ENCODE assay signal across 8 cellular contexts in the genomic region with DNA sequence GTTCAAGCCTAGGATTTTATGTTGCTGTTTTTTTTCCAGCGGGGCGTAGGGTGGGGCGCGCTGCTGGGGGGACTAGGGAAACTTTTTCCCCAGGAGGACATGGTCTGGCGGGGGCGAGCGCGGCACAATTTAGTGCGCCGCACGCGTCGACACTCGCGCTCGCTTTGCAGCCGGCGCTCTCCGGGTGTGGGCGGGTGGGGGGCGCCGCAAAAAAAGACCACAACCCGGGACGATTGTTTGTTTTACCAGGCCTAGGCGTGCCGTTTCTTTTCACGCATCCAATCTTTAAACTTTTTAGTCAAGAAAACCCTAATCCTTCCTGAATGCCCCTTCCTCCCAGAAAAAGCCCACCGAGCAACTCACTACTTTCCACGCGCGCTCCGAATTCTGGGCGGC. TPM values are rescaled to one million over a fixed set of nuclear protein-coding genes. Genes with fewer than 3 reads are reported as not detected.
DNase-seq lines count a peak whose midpoint lies in the region; ATAC-seq, FAIRE-seq and TF ChIP-seq lines count a peak whose summit lies in the region.

No MANE protein-coding gene starts in this region.

- H3K4me2 ChIP-seq in OCI-LY1 (ENCODE audit: low read length) = peak overlapping the region; percentile 89

- no peaks in the 10 kb centered on the region for H3K9me3 ChIP-seq in CD8-positive, alpha-beta T cell (ENCODE audit: low read length)
- H3K9me3 ChIP-seq in OCI-LY1 (ENCODE audit: low read length) (no peaks in the 10 kb centered on the region), colonic mucosa (no peaks in the 10 kb centered on the region), muscle layer of colon (ENCODE audit: low read length) (no peaks in the 10 kb centered on the region), vagina (no peaks in the 10 kb centered on the region)

- no peak for TF ChIP-seq CTCF in CD8-positive, alpha-beta T cell (IDR thresholded peaks at IDR 0.05)
- TF ChIP-seq CTCF in OCI-LY1 (IDR thresholded peaks at IDR 0.05; ENCODE audit: low read length) = no peak
- no peak for TF ChIP-seq CTCF in colonic mucosa (IDR thresholded peaks at IDR 0.05)
- no peak for TF ChIP-seq CTCF in vagina (IDR thresholded peaks at IDR 0.05)
- TF ChIP-seq CTCF in D721Med (IDR thresholded peaks at IDR 0.05; ENCODE audit: insufficient read depth, missing control alignments) = no peak

- H3K36me3 Mint-ChIP-seq in CD8-positive, alpha-beta T cell = peaks cover 55% of the 10 kb centered on the region

- no peak for FAIRE-seq in D721Med (lab: Jason Lieb, UNC)

- H3K4me3 Mint-ChIP-seq in CD8-positive, alpha-beta T cell = peak overlapping the region; percentile 92

- POLR2A ChIA-PET in CD8-positive, alpha-beta T cell (lab: Charles Lee) = interaction anchor here (0.8 to 14.8 kb wide), 23 partner anchors 8 to 973 kb away, joined by 3 to 641 read pairs (median 5); a partner anchor contains a TSS

- TF ChIP-seq POLR2A in vagina (IDR thresholded peaks at IDR 0.05) = no peak

- peak overlapping the region; percentile 100 for H3K27ac Mint-ChIP-seq in CD8-positive, alpha-beta T cell

- H3K36me3 ChIP-seq in CD8-positive, alpha-beta T cell (ENCODE audit: insufficient read depth, low read length) = peaks cover 20% of the 10 kb centered on the region
- H3K36me3 ChIP-seq in OCI-LY1 (ENCODE audit: insufficient read depth, low read length) (peaks cover 36% of the 10 kb centered on the region), colonic mucosa (no peaks in the 10 kb centered on the region), muscle layer of colon (ENCODE audit: insufficient read depth, low read length) (peaks cover 37% of the 10 kb centered on the region), vagina (peaks cover 0 to 32% of the 10 kb centered on the region in 2 donors)

- peak overlapping the region; percentile 99 for H3K27ac ChIP-seq in CD8-positive, alpha-beta T cell (ENCODE audit: low read depth, low read length)
- H3K27ac ChIP-seq in OCI-LY1 (ENCODE audit: low read depth, low read length, poor library complexity, severe bottlenecking) = peak overlapping the region; percentile 98
- peak overlapping the region; percentile 100 for H3K27ac ChIP-seq in colonic mucosa
- peak overlapping the region; percentile 100 for H3K27ac ChIP-seq in muscle layer of colon (ENCODE audit: low read depth, low read length)
- H3K27ac ChIP-seq in vagina = peak overlapping the region; percentile 99

- peak overlapping the region; percentile 96 for H3K9ac ChIP-seq in OCI-LY1 (ENCODE audit: low read length)
- H3K9ac ChIP-seq in colonic mucosa (ENCODE audit: low read depth in 2 of 2, low read length in 2 of 2) = peak overlapping the region; percentile 99 to 100
- H3K9ac ChIP-seq in muscle layer of colon (ENCODE audit: low read length) = peak overlapping the region; percentile 100

- H3K9me2 ChIP-seq in OCI-LY1 (ENCODE audit: low read depth, low read length) = no peaks in the 10 kb centered on the region

- H3K79me2 ChIP-seq in OCI-LY1 (ENCODE audit: insufficient read depth, low read length) = peaks cover 29% of the 10 kb centered on the region

- ATAC-seq in CD8-positive, alpha-beta T cell = peak; percentile 2
- ATAC-seq in GM18867 (IDR thresholded peaks at IDR 0.05; ENCODE audit: unreplicated experiment) (no peak), HG02571 (IDR thresholded peaks at IDR 0.05; ENCODE audit: unreplicated experiment) (no peak)

- H3K9me3 Mint-ChIP-seq in CD8-positive, alpha-beta T cell = no peaks in the 10 kb centered on the region

- no peaks in the 10 kb centered on the region for H3K27me3 ChIP-seq in CD8-positive, alpha-beta T cell (ENCODE audit: insufficient read depth, low read length)
- H3K27me3 ChIP-seq in OCI-LY1 (ENCODE audit: insufficient read depth, low read length) (no peaks in the 10 kb centered on the region), colonic mucosa (no peaks in the 10 kb centered on the region), muscle layer of colon (ENCODE audit: control insufficient read depth in 1 of 2, insufficient read depth in 2 of 2, low read length in 2 of 2) (no peaks in the 10 kb centered on the region), vagina (no peaks in the 10 kb centered on the region)

- intact Hi-C loops in CD8-positive, alpha-beta T cell (cut with DNase I, micrococcal nuclease) = loop anchor here (1.0 to 10.0 kb wide), 8 partner anchors 12 to 981 kb away; a partner anchor contains a TSS
- intact Hi-C loops in colonic mucosa (cut with DNase I) = loop anchor here (10.0 kb wide), 1 partner anchor 269 kb away; no protein-coding TSS in a partner anchor
- intact Hi-C loops in vagina (cut with DNase I) = loop anchor here (5.0 kb wide), 4 partner anchors 111 to 851 kb away; no protein-coding TSS in a partner anchor

- peak in 2 of 7 experiments; percentile 40 to 67 for DNase-seq in CD8-positive, alpha-beta T cell
- DNase-seq in colonic mucosa (no peak), vagina (ENCODE audit: extremely low spot score in 2 of 2) (no peak), D721Med (ENCODE audit: insufficient read length, low spot score) (no peak)

- 0 out of 2 replicates have a peak, but pooled peaks cover 4% of the 10 kb centered on the region for H3F3A ChIP-seq in OCI-LY1 (ENCODE audit: insufficient read depth, low read length)

- peaks cover 41% of the 10 kb centered on the region for H3K4me1 Mint-ChIP-seq in CD8-positive, alpha-beta T cell (ENCODE audit: low read depth)

- H3K4me3 ChIP-seq in CD8-positive, alpha-beta T cell (ENCODE audit: low read depth, low read length) = peak overlapping the region; percentile 94
- peak overlapping the region; percentile 84 for H3K4me3 ChIP-seq in OCI-LY1 (ENCODE audit: low read depth, low read length, poor library complexity, severe bottlenecking)
- peak overlapping the region; percentile 74 for H3K4me3 ChIP-seq in colonic mucosa
- peak overlapping the region; percentile 72 to 99 for H3K4me3 ChIP-seq in muscle layer of colon (ENCODE audit: low read depth in 1 of 2, low read length in 2 of 2)
- peak overlapping the region; percentile 84 to 95 for H3K4me3 ChIP-seq in vagina

- no peak overlapping the region for H2AFZ ChIP-seq in OCI-LY1 (ENCODE audit: low read length)

- H3K27me3 Mint-ChIP-seq in CD8-positive, alpha-beta T cell (ENCODE audit: low read depth) = no peaks in the 10 kb centered on the region

- H4K20me1 ChIP-seq in OCI-LY1 (ENCODE audit: insufficient read depth, low read length) = no peaks in the 10 kb centered on the region

- peaks cover 25% of the 10 kb centered on the region for H3K4me1 ChIP-seq in CD8-positive, alpha-beta T cell (ENCODE audit: insufficient read depth, low read length)
- H3K4me1 ChIP-seq in OCI-LY1 (ENCODE audit: insufficient read depth, low read length, severe bottlenecking) (peaks cover 58% of the 10 kb centered on the region), colonic mucosa (no peaks in the 10 kb centered on the region), muscle layer of colon (ENCODE audit: insufficient read depth, low read length) (peaks cover 4% of the 10 kb centered on the region), vagina (peaks cover 23% of the 10 kb centered on the region)

- CTCF ChIA-PET in CD8-positive, alpha-beta T cell (lab: Charles Lee) = interaction anchor here (1.1 to 16.2 kb wide), 4 partner anchors 13 to 544 kb away, joined by 4 to 384 read pairs (median 127); no protein-coding TSS in a partner anchor

RNA-seq across cellular contexts. Expression of a gene that starts 0.9 kb away (rescaled TPM):
- 100 to 1,000 TPM; 241 to 248 TPM for total RNA-seq in CD8-positive, alpha-beta T cell
- total RNA-seq in colonic mucosa (100 to 1,000 TPM in 1 of 2 donors, 10 to 100 TPM in 1; 97.0 to 123 TPM), vagina (1,405 TPM)
